In genomic region chr1:201982082-201982922, GRCh38 we compare ENCODE assay signal across 8 cellular contexts. TPM values are rescaled to one million over a fixed set of nuclear protein-coding genes. Genes with fewer than 3 reads are reported as not detected.
DNase-seq lines count a peak whose midpoint lies in the region; ATAC-seq, FAIRE-seq and TF ChIP-seq lines count a peak whose summit lies in the region.

A gene with protein sequence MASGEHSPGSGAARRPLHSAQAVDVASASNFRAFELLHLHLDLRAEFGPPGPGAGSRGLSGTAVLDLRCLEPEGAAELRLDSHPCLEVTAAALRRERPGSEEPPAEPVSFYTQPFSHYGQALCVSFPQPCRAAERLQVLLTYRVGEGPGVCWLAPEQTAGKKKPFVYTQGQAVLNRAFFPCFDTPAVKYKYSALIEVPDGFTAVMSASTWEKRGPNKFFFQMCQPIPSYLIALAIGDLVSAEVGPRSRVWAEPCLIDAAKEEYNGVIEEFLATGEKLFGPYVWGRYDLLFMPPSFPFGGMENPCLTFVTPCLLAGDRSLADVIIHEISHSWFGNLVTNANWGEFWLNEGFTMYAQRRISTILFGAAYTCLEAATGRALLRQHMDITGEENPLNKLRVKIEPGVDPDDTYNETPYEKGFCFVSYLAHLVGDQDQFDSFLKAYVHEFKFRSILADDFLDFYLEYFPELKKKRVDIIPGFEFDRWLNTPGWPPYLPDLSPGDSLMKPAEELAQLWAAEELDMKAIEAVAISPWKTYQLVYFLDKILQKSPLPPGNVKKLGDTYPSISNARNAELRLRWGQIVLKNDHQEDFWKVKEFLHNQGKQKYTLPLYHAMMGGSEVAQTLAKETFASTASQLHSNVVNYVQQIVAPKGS (plus strand): TSS chr1:201982648. CDS start chr1:201982667, 19 bp downstream.

- no peak for TF ChIP-seq RAD21 in H1 (IDR thresholded peaks at IDR 0.05 in 1 of 2, conservative IDR thresholded peaks at IDR 0.05 in 1 of 2; ENCODE audit: low read depth in 2 of 2, low read length in 2 of 2)

- H4K20me1 ChIP-seq in H1 (replicated peaks in 1 of 2; ENCODE audit: control insufficient read depth in 1 of 2, insufficient read depth in 2 of 2, low read length in 2 of 2): peaks cover 0 to 2% of the 10 kb centered on the region in 2 experiments

- peak; percentile 6 to 68 for TF ChIP-seq POLR2A in H1 (IDR thresholded peaks at IDR 0.05; ENCODE audit: control extremely low read depth in 1 of 2, low read depth in 2 of 2, low read length in 2 of 2)

- TF ChIP-seq EP300 in H1 (IDR thresholded peaks at IDR 0.05; ENCODE audit: borderline replicate concordance in 1 of 2, low read depth in 2 of 2, low read length in 2 of 2): 0 out of 3 replicates have a peak, but pooled peaks of 1 of the 2 experiments have one; percentile 6

- no peak for FAIRE-seq in H1 (lab: Jason Lieb, UNC)

- peak within 1 kb of the TSS; percentile 86 for H3K4me2 ChIP-seq in H1 (ENCODE audit: insufficient read depth in 1 of 2, low read depth in 2 of 2, low read length in 2 of 2)

- no peak within 1 kb of the TSS for H3K23ac ChIP-seq in H1 (ENCODE audit: insufficient read length)

- peak within 1 kb of the TSS; percentile 83 for H3K4ac ChIP-seq in H1 (replicated peaks; ENCODE audit: insufficient read length, low read depth, low read length)

- no peak within 1 kb of the TSS; the same call in 1 of the 2 replicates for H2BK5ac ChIP-seq in H1 (ENCODE audit: low read depth, low read length)

- H2AFZ ChIP-seq in H1 (ENCODE audit: low read length): peak within 1 kb of the TSS; percentile 95

- no peak for DNase-seq in AG09309 (ENCODE audit: low read depth)
- peak; percentile 56 for DNase-seq in NCI-H460 (ENCODE audit: extremely low read depth, low read depth)
- peak; percentile 23 to 57 for DNase-seq in activated CD8-positive, alpha-beta memory T cell treated with anti-CD3 and anti-CD28 coated beads for 4 hours (ENCODE audit: low read depth in 2 of 2)
- peak in 1 of 2 experiments; percentile 85 for DNase-seq in H1 (ENCODE audit: low read depth in 1 of 2, low spot score in 2 of 2)
- DNase-seq in mesenteric fat pad (ENCODE audit: low spot score): peak; percentile 93
- DNase-seq in stimulated activated CD8-positive, alpha-beta memory T cell treated with anti-CD3 and anti-CD28 coated beads, Interleukin-15, amount 100 ng/mL, for 24 hours (ENCODE audit: low read depth): peak; percentile 49

- H2BK15ac ChIP-seq in H1 (ENCODE audit: low read length): peak within 1 kb of the TSS; percentile 98

- no peak within 1 kb of the TSS for H2BK120ac ChIP-seq in H1 (replicated peaks; ENCODE audit: low read depth, low read length)

- H2BK12ac ChIP-seq in H1 (ENCODE audit: low read depth, low read length): peak within 1 kb of the TSS; percentile 27; the same call in 1 of the 2 replicates

- 12% methylated on average over 43 of the region's 69 CpGs; no CpG with 5 or more reads in 1 of the 2 experiments for WGBS in H1 (ENCODE audit: extremely low coverage in 1 of 2, insufficient coverage in 1 of 2, insufficient read length in 1 of 2, insufficient replicate concordance in 2 of 2, low coverage in 1 of 2, low lambda C conversion rate in 2 of 2, missing lambda C conversion rate in 1 of 2), 2 experiments

- peak within 1 kb of the TSS; percentile 59 for H4K5ac ChIP-seq in H1 (ENCODE audit: insufficient read length, low read depth, low read length)

- H3K27me3 ChIP-seq in H1 (replicated peaks in 1 of 4; ENCODE audit: control insufficient read depth in 3 of 4, extremely low read depth in 1 of 4, insufficient read depth in 3 of 4, low read length in 3 of 4): peaks cover 0 to 3% (median 0%) of the 10 kb centered on the region in 4 experiments; a peak in 1 of 7 replicates

- peak within 1 kb of the TSS; percentile 73 for H4K91ac ChIP-seq in H1 (replicated peaks; ENCODE audit: insufficient read length, low read length)

- H2BK20ac ChIP-seq in H1 (ENCODE audit: low read length): no peak within 1 kb of the TSS; the same call in 1 of the 2 replicates

- peak within 1 kb of the TSS; percentile 76 for H4K8ac ChIP-seq in H1 (ENCODE audit: extremely low read depth, insufficient read depth, low read length)

- ATAC-seq in GM18519 (IDR thresholded peaks at IDR 0.05; ENCODE audit: low FRiP score, unreplicated experiment) (peak; percentile 60), HG03039 (IDR thresholded peaks at IDR 0.05; ENCODE audit: unreplicated experiment) (peak; percentile 69)

- CTCF ChIA-PET in H1 (lab: Charles Lee; ENCODE audit: partially characterized antibody): interaction anchor here (0.7 to 7.3 kb wide), 11 partner anchors 9 to 152 kb away, joined by 3 to 44 read pairs (median 5); no protein-coding TSS in a partner anchor

- peak within 1 kb of the TSS; percentile 55 to 75 (median 70); a peak in 6 of 7 replicates for H3K9ac ChIP-seq in H1 (replicated peaks in 1 of 4; ENCODE audit: extremely low read depth in 1 of 4, low read depth in 3 of 4, low read length in 3 of 4)

- H3K56ac ChIP-seq in H1 (replicated peaks; ENCODE audit: insufficient read length, low read depth, low read length): peak within 1 kb of the TSS; percentile 95

- no peaks in the 10 kb centered on the region for H3K36me3 ChIP-seq in H1 (ENCODE audit: control insufficient read depth in 2 of 4, insufficient read depth in 4 of 4, low read length in 3 of 4)

- peaks cover 0 to 4% (median 2%) of the 10 kb centered on the region in 4 experiments; a peak in 5 of 7 replicates for H3K4me1 ChIP-seq in H1 (replicated peaks in 1 of 4; ENCODE audit: control insufficient read depth in 3 of 4, insufficient read depth in 4 of 4, low read length in 3 of 4)

- peak within 1 kb of the TSS; percentile 95 for H3K18ac ChIP-seq in H1 (ENCODE audit: extremely low read depth, low read length)

- POLR2A ChIA-PET in H1 (lab: Charles Lee; ENCODE audit: partially characterized antibody): interaction anchor here (0.6 to 2.6 kb wide), 13 partner anchors 9 to 104 kb away, joined by 3 to 11 read pairs (median 5); partner anchors contain the start of genes ELF3 and TIMM17A

- no peak within 1 kb of the TSS for H3K14ac ChIP-seq in H1 (ENCODE audit: insufficient read length)

- H3K23me2 ChIP-seq in H1 (ENCODE audit: low read depth, low read length): peaks cover 6% of the 10 kb centered on the region

- H3K79me1 ChIP-seq in H1 (ENCODE audit: low read depth, low read length): peaks cover 2% of the 10 kb centered on the region; the same call in 1 of the 2 replicates

- H3K9me3 ChIP-seq in H1 (ENCODE audit: insufficient read depth in 2 of 2, low read depth in 1 of 2, low read length in 1 of 2): no peaks in the 10 kb centered on the region

- TF ChIP-seq CTCF in AG09309 (IDR thresholded peaks at IDR 0.05; ENCODE audit: control insufficient read depth, insufficient read depth, low read depth, low read length, missing control alignments) (no peak), H1 (IDR thresholded peaks at IDR 0.05; ENCODE audit: control extremely low read depth in 1 of 3, insufficient read depth in 1 of 3, low read depth in 1 of 3, low read length in 3 of 3) (peak in 1 of 3 experiments; percentile 12; a peak in 1 of 4 replicates)

- H3K27ac ChIP-seq in H1 (ENCODE audit: low read depth, low read length): peak within 1 kb of the TSS; percentile 13; the same call in 1 of the 2 replicates

- no peak within 1 kb of the TSS for H2AK5ac ChIP-seq in H1 (ENCODE audit: low read depth, low read length)

- H3K79me2 ChIP-seq in H1 (ENCODE audit: control insufficient read depth in 1 of 2, insufficient read depth in 2 of 2, low read length in 2 of 2): peaks cover 3 to 38% of the 10 kb centered on the region in 2 experiments; a peak in 3 of 4 replicates

- peak within 1 kb of the TSS; percentile 55 for H3K4me3 ChIP-seq in AG09309 (ENCODE audit: control insufficient read depth, low read depth, low read length)
- peak within 1 kb of the TSS; percentile 78 to 87 (median 82) for H3K4me3 ChIP-seq in H1 (ENCODE audit: extremely low read depth in 1 of 4, insufficient read depth in 2 of 4, low read depth in 3 of 4, low read length in 4 of 4)

TF ChIP-seq in H1, 55 proteins besides CTCF, POLR2A, EP300 and RAD21:
- TF ChIP-seq TAF1 (IDR thresholded peaks at IDR 0.05; ENCODE audit: low read depth, low read length) (peak; percentile 75; the same call in 1 of the 2 replicates), CREB1 (IDR thresholded peaks at IDR 0.05) (no peak), PHF8 (conservative IDR thresholded peaks at IDR 0.05; ENCODE audit: low read depth, low read length) (peak; percentile 91), SIX5 (IDR thresholded peaks at IDR 0.05; ENCODE audit: low read depth, low read length) (no peak), RBBP5 (IDR thresholded peaks at IDR 0.05; ENCODE audit: borderline replicate concordance, low read depth, low read length) (0 out of 2 replicates have a peak, but pooled peaks have one; percentile 78), BACH1 (IDR thresholded peaks at IDR 0.05; ENCODE audit: low read length) (0 out of 2 replicates have a peak, but pooled peaks have one; percentile 6), TAF7 (optimal IDR thresholded peaks at IDR 0.05; ENCODE audit: borderline replicate concordance, low read depth, low read length) (peak; percentile 81), TBP (IDR thresholded peaks at IDR 0.05; ENCODE audit: low read depth, low read length) (peak; percentile 19; the same call in 1 of the 2 replicates), YY1 (IDR thresholded peaks at IDR 0.05; ENCODE audit: low read depth, low read length) (peak; percentile 63; the same call in 1 of the 2 replicates)

RNA-seq across cellular contexts. Expression of the gene that starts here (rescaled TPM):
- total RNA-seq in NCI-H460 (2014; rRNA removed; shearing (Covaris generic)): 153 and 155 TPM in 2 replicates
- polyA plus RNA-seq in NCI-H460 (2014; cell fraction: nucleus; rRNA removed): 109 and 118 TPM in 2 replicates
- total RNA-seq in H1 (2021; fragmentation: NEBNext Ultra II Directional; extraction: Animal tissue kit (Norgen Biotek cat#: 25700)): 45.2 and 51.1 TPM in 2 replicates
- polyA plus RNA-seq in H1 (2011; rRNA removed): 34.1 and 47.0 TPM in 2 replicates
- 35.4 TPM for polyA plus RNA-seq in H1 (2011; cell fraction: cytosol; rRNA removed)
- 55.7 TPM for polyA plus RNA-seq in H1 (2011; cell fraction: nucleus; rRNA removed)
- polyA plus RNA-seq in H1 (2012, experiment 1 of 2): 45.9 to 70.9 TPM (median 49.9 TPM) in 4 replicates
- 63.1 TPM for polyA plus RNA-seq in H1 (2012, experiment 2 of 2)
- 32.3 TPM for polyA plus RNA-seq in H1 (2013, experiment 1 of 2)
- 33.6 TPM for polyA plus RNA-seq in H1 (2013, experiment 2 of 2)
- polyA minus RNA-seq in H1 (2011; rRNA and poly(A)+ RNA removed): 40.7 and 45.9 TPM in 2 replicates
- 23.0 TPM for polyA minus RNA-seq in H1 (2011; cell fraction: cytosol; rRNA and poly(A)+ RNA removed)
- polyA minus RNA-seq in H1 (2011; cell fraction: nucleus; rRNA and poly(A)+ RNA removed): 17.4 TPM
- total RNA-seq in mesenteric fat pad: 40.7 TPM
